8 cellular contexts compared by ENCODE assay signal in genomic region chr5:79990205-79990597, GRCh38. TPM values are rescaled to one million over a fixed set of nuclear protein-coding genes. Genes with fewer than 3 reads are reported as not detected.
DNase-seq lines count a peak whose midpoint lies in the region; ATAC-seq and TF ChIP-seq lines count a peak whose summit lies in the region.

No MANE protein-coding gene starts in this region.

- ATAC-seq in HG03571 (IDR thresholded peaks at IDR 0.05; ENCODE audit: unreplicated experiment) (peak; percentile 38), natural killer cell (no peak), HG02970 (IDR thresholded peaks at IDR 0.05; ENCODE audit: low FRiP score, unreplicated experiment) (no peak)

- H3K27ac ChIP-seq in DOHH2 (ENCODE audit: low read depth, low read length): peak overlapping the region; percentile 78

- H3F3A ChIP-seq in DOHH2 (ENCODE audit: control insufficient read depth, insufficient read depth): no peaks in the 10 kb centered on the region

- H3K4me3 Mint-ChIP-seq in natural killer cell: peak overlapping the region; percentile 80

- TF ChIP-seq CTCF in DOHH2 (IDR thresholded peaks at IDR 0.05; ENCODE audit: low read depth, low read length, poor library complexity, severe bottlenecking) (no peak), GM20000 (IDR thresholded peaks at IDR 0.05; ENCODE audit: extremely low read depth, missing control alignments) (no peak), choroid plexus epithelial cell (conservative IDR thresholded peaks at IDR 0.05; ENCODE audit: low read depth, low read length) (no peak), natural killer cell (IDR thresholded peaks at IDR 0.05) (no peak)

- peak overlapping the region; percentile 82 for H3K4me3 ChIP-seq in DOHH2 (ENCODE audit: low read length)
- peak overlapping the region; percentile 87 for H3K4me3 ChIP-seq in choroid plexus epithelial cell (ENCODE audit: low read depth, low read length)

- peaks cover 18 to 19% of the 10 kb centered on the region in 2 donors for H3K4me1 Mint-ChIP-seq in natural killer cell

- no peaks in the 10 kb centered on the region for H3K27me3 ChIP-seq in DOHH2 (ENCODE audit: control insufficient read depth, low read length)

- no peaks in the 10 kb centered on the region for H3K9me2 ChIP-seq in DOHH2 (replicated peaks; ENCODE audit: control insufficient read depth, low read length)

- peaks cover 42% of the 10 kb centered on the region for H3K36me3 ChIP-seq in DOHH2 (ENCODE audit: control insufficient read depth, low read length)

- H4K20me1 ChIP-seq in DOHH2 (ENCODE audit: control insufficient read depth, insufficient read depth, low read depth, low read length): no peaks in the 10 kb centered on the region

- H3K36me3 Mint-ChIP-seq in natural killer cell: peaks cover 10% of the 10 kb centered on the region

- peaks cover 34% of the 10 kb centered on the region for H3K79me2 ChIP-seq in DOHH2 (ENCODE audit: control insufficient read depth, low read length)

- H3K4me1 ChIP-seq in DOHH2 (ENCODE audit: control insufficient read depth, low read length): peaks cover 49% of the 10 kb centered on the region

- peak overlapping the region; percentile 78 for H3K4me2 ChIP-seq in DOHH2 (ENCODE audit: low read length)

- H3K9me3 Mint-ChIP-seq in natural killer cell: no peaks in the 10 kb centered on the region

- H3K9me3 ChIP-seq in DOHH2 (ENCODE audit: control insufficient read depth, insufficient read depth, low read length): no peaks in the 10 kb centered on the region

- peaks cover 9 to 18% of the 10 kb centered on the region in 2 donors for H3K27me3 Mint-ChIP-seq in natural killer cell (ENCODE audit: low read depth in 2 of 2)

- peak overlapping the region; percentile 71 to 85 for H3K27ac Mint-ChIP-seq in natural killer cell

- intact Hi-C loops in natural killer cell (cut with micrococcal nuclease): no loop called here

- DNase-seq in GM20000 (ENCODE audit: low spot score): peak; percentile 52
- peak; percentile 12 for DNase-seq in choroid plexus epithelial cell (ENCODE audit: low read depth)
- no peak for DNase-seq in natural killer cell
- DNase-seq in SIG-M5 (lab: John Stamatoyannopoulos, UW): no peak
- no peak for DNase-seq in H4 (ENCODE audit: low spot score)

RNA-seq across cellular contexts. Expression of gene MTX3, which starts 0.9 kb away (rescaled TPM):
- 10 to 100 TPM; 10.6 to 13.6 (median 10.9) TPM for total RNA-seq in natural killer cell
- total RNA-seq in H4 (2014; rRNA removed; shearing (Covaris generic)): 6.7 and 10.3 TPM in 2 replicates

RNA-seq across cellular contexts. Expression of gene THBS4, which starts 44.9 kb away (rescaled TPM):
- total RNA-seq in natural killer cell: under 1 TPM; 0.32 to 0.61 (median 0.48) TPM
- total RNA-seq in H4 (2014; rRNA removed; shearing (Covaris generic)): 0.43 and 1.5 TPM in 2 replicates

Comparison
In these comparisons a context has a peak if more than half of its experiments do, and no peak if none do; other contexts are left out.
1. DNase-seq: peak in GM20000 (single experiment) and choroid plexus epithelial cell (single experiment); none in natural killer cell (single experiment), SIG-M5 (single experiment) and H4 (single experiment).